Comparison of ENCODE assay signal across 10 cellular contexts in the genomic region with DNA sequence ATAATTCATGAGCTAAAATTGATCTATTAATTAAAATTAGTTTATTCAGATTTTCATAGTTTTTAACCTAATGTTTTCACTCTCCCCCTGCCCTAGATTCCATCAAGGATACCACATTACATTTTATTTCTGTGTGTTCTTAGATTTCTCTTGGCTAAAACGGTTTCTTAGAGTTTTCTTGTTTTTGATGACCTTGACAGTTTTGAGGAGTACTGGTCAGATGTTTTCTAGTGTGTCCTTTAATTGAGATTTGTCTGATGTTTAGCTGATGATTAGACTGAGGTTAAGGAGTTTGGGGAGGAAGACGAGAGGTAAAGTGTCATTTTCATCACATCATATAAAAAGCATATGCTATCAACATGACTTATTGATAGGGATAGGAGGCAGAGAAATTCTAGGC.
"Had no signal": no experiment of that assay in that cellular context is flagged by ENCODE, and none has a peak within 500 bp of the region (broad histone marks: within the 10 kb centered on the region; RNA-seq: fewer than 3 reads in every experiment).

No MANE protein-coding gene starts in this region.

- H3K36me3 ChIP-seq: HAP-1 had no signal

- DNase-seq: GM23248, GOT3, H7, HFFc6, Karpas-422, KBM-7 had no signal

- H3K9ac ChIP-seq: GM23248, KMS-11 had no signal

- H2AFZ ChIP-seq: GM23248 had no signal

- H3K9me3 ChIP-seq: HAP-1 had no signal

- H3K4me3 ChIP-seq: GM23248, HAP-1 had no signal

- ATAC-seq: HCT116 had no signal

- H3K27ac ChIP-seq: GM23248, KMS-11 had no signal

- H3K4me1 ChIP-seq: HAP-1 had no signal

- FAIRE-seq: HTR-8/SVneo had no signal

- H3K4me2 ChIP-seq: KMS-11 had no signal
